21 cellular contexts compared by ENCODE assay signal in genomic region chr4:102665527-102665926, GRCh38.
DNase-seq lines count a peak whose midpoint lies in the region; ATAC-seq and TF ChIP-seq lines count a peak whose summit lies in the region.
"Had no signal": no experiment of that assay in that cellular context is flagged by ENCODE, and none has a peak within 500 bp of the region (broad histone marks: within the 10 kb centered on the region; RNA-seq: fewer than 3 reads in every experiment).

No MANE protein-coding gene starts in this region.

- no peak overlapping the region for H2AFZ ChIP-seq in smooth muscle cell (ENCODE audit: low read depth)
- H2AFZ ChIP-seq: PC-9 had no signal

- H3K4me1 ChIP-seq in cardiac muscle cell (ENCODE audit: low read depth) (peaks cover 13% of the 10 kb centered on the region), right atrium auricular region (peaks cover 0 to 7% of the 10 kb centered on the region in 2 donors), smooth muscle cell (ENCODE audit: low read depth) (peaks cover 4% of the 10 kb centered on the region)
- H3K4me1 ChIP-seq: heart left ventricle had no signal

- H3K27me3 ChIP-seq in cardiac muscle cell (no peaks in the 10 kb centered on the region), right atrium auricular region (no peaks in the 10 kb centered on the region), smooth muscle cell (ENCODE audit: low read depth) (no peaks in the 10 kb centered on the region)
- H3K27me3 ChIP-seq: heart left ventricle had no signal

- H3F3A ChIP-seq in smooth muscle cell (ENCODE audit: low read depth), result peaks cover 11% of the 10 kb centered on the region

- H3K9ac ChIP-seq in smooth muscle cell (ENCODE audit: low read depth), result peak overlapping the region; percentile 39

- ATAC-seq in HG03135 (IDR thresholded peaks at IDR 0.05; ENCODE audit: unreplicated experiment) (no peak), HG03025 (IDR thresholded peaks at IDR 0.05; ENCODE audit: low FRiP score, unreplicated experiment) (no peak)
- ATAC-seq: activated CD4-positive, CD25-positive, alpha-beta regulatory T cell treated with anti-CD3 and anti-CD28 coated beads, Interleukin-2, amount 50 U/mL, for 24 hours; activated T-helper 17 cell treated with anti-CD3 and anti-CD28 coated beads, Interleukin-2, amount 50 U/mL, for 72 hours; HCT116; stimulated activated naive B cell treated with anti-CD40 and anti-IgM and Interleukin-4, amounts not matched to agents 10 μg/mL and 1 μg/mL and 100 μg/mL, for 72 hours had no signal

- TF ChIP-seq CTCF in cardiac muscle cell (IDR thresholded peaks at IDR 0.05; ENCODE audit: low read depth, low read length) (no peak), right atrium auricular region (IDR thresholded peaks at IDR 0.05) (no peak), RWPE1 (conservative IDR thresholded peaks at IDR 0.05; ENCODE audit: low read depth) (no peak), smooth muscle cell (IDR thresholded peaks at IDR 0.05; ENCODE audit: borderline replicate concordance, insufficient read depth, poor library complexity, severe bottlenecking) (no peak)

- 79% methylated on average over 3 of the region's 3 CpGs for WGBS in smooth muscle cell (ENCODE audit: low lambda C conversion rate)

- POLR2A ChIA-PET in RWPE1 (lab: Yijun Ruan, JAX; ENCODE audit: low non-redundant PET), result no interaction called here

- peak overlapping the region; percentile 18 for H3K4me2 ChIP-seq in smooth muscle cell
- H3K4me2 ChIP-seq: PC-9 had no signal

- H3K4me3 ChIP-seq in cardiac muscle cell (no peak overlapping the region), right atrium auricular region (no peak overlapping the region), smooth muscle cell (no peak overlapping the region)
- H3K4me3 ChIP-seq: heart left ventricle, PC-9, thoracic aorta had no signal

- H3K36me3 ChIP-seq in cardiac muscle cell (peaks cover 19% of the 10 kb centered on the region), right atrium auricular region (peaks cover 11% of the 10 kb centered on the region), smooth muscle cell (ENCODE audit: low read depth) (peaks cover 8% of the 10 kb centered on the region)

- no peaks in the 10 kb centered on the region for H4K20me1 ChIP-seq in smooth muscle cell (ENCODE audit: low read depth)

- no peak for DNase-seq in cardiac muscle cell (ENCODE audit: low read depth in 1 of 2, low spot score in 1 of 2)
- no peak for DNase-seq in right atrium auricular region (ENCODE audit: low spot score)
- peak; percentile 82 for DNase-seq in RWPE1 (ENCODE audit: low spot score)
- DNase-seq in epithelial cell of prostate (ENCODE audit: low read depth, low spot score), result peak; percentile 76
- no peak for DNase-seq in smooth muscle cell (lab: John Stamatoyannopoulos, UW; ENCODE audit: unreplicated experiment)
- DNase-seq in NCI-H128 (lab: John Stamatoyannopoulos, UW; ENCODE audit: unreplicated experiment), result no peak
- DNase-seq: caudate nucleus; DMS 273 treated with DMSO at 0.1 percent for 48 hours; heart left ventricle; NCI-H2107; NCI-H82; occipital lobe; PC-9; stimulated activated naive B cell treated with anti-CD40 and anti-IgM and Interleukin-4, amounts not matched to agents 10 μg/mL and 1 μg/mL and 100 μg/mL, for 72 hours had no signal

- peak overlapping the region; percentile 80 for H3K27ac ChIP-seq in cardiac muscle cell
- H3K27ac ChIP-seq in right atrium auricular region, result peak overlapping the region in 1 of 2 donors; percentile 12
- no peak overlapping the region for H3K27ac ChIP-seq in RWPE1
- peak overlapping the region; percentile 89 for H3K27ac ChIP-seq in epithelial cell of prostate
- peak overlapping the region; percentile 91 for H3K27ac ChIP-seq in smooth muscle cell (ENCODE audit: low read depth)
- H3K27ac ChIP-seq: C4-2B, heart left ventricle, PC-9, thoracic aorta had no signal

- CTCF ChIA-PET in RWPE1 (lab: Yijun Ruan, JAX), result no interaction called here

- H3K9me3 ChIP-seq in cardiac muscle cell (ENCODE audit: low read depth) (no peaks in the 10 kb centered on the region), right atrium auricular region (no peaks in the 10 kb centered on the region), smooth muscle cell (replicated peaks; ENCODE audit: low read depth) (no peaks in the 10 kb centered on the region)
- H3K9me3 ChIP-seq: heart left ventricle, thoracic aorta had no signal

- no peaks in the 10 kb centered on the region for H3K79me2 ChIP-seq in smooth muscle cell (ENCODE audit: low read depth)

Comparison
In these comparisons a context has a peak if more than half of its experiments do, and no peak if none do; other contexts are left out.
1. DNase-seq: peak in RWPE1 (single experiment) and epithelial cell of prostate (single experiment); none in cardiac muscle cell (0 of 2), right atrium auricular region (single experiment), smooth muscle cell (single experiment) and NCI-H128 (single experiment).